ENCODE assay signal across 17 cellular contexts in genomic region chr17:17171186-17171585, GRCh38. TPM values are rescaled to one million over a fixed set of nuclear protein-coding genes. Genes with fewer than 3 reads are reported as not detected.
DNase-seq lines count a peak whose midpoint lies in the region; ATAC-seq and TF ChIP-seq lines count a peak whose summit lies in the region.
"Had no signal": no experiment of that assay in that cellular context is flagged by ENCODE, and none has a peak within 500 bp of the region (broad histone marks: within the 10 kb centered on the region; RNA-seq: fewer than 3 reads in every experiment).

No MANE protein-coding gene starts in this region.

- H3K27ac ChIP-seq in RWPE2 (ENCODE audit: poor library complexity, severe bottlenecking), result peak overlapping the region; percentile 18
- H3K27ac ChIP-seq in epithelial cell of prostate, result peak overlapping the region; percentile 3
- H3K27ac ChIP-seq in spleen, result peak overlapping the region in 5 of 8 donors; percentile 14 to 67 (median 45)
- peak overlapping the region in 1 of 4 donors; percentile 54 for H3K27ac ChIP-seq in tibial nerve
- H3K27ac ChIP-seq in SK-N-SH (ENCODE audit: low read depth in 2 of 2, low read length in 1 of 2), result no peak overlapping the region
- H3K27ac ChIP-seq: neural progenitor cell had no signal

- H3K9me2 ChIP-seq in SK-N-SH, result no peaks in the 10 kb centered on the region

- H3K4me1 ChIP-seq in RWPE2 (ENCODE audit: insufficient read depth, poor library complexity, severe bottlenecking) (peaks cover 2% of the 10 kb centered on the region), spleen (peaks cover 22 to 62% (median 53%) of the 10 kb centered on the region in 6 donors), tibial nerve (peaks cover 0 to 7% (median 0%) of the 10 kb centered on the region in 4 donors), SK-N-SH (ENCODE audit: control insufficient read depth in 1 of 2, insufficient read depth in 2 of 2, low read depth in 1 of 2, low read length in 1 of 2) (no peaks in the 10 kb centered on the region)
- H3K4me1 ChIP-seq: neural progenitor cell had no signal

- intact Hi-C loops in spleen (cut with DNase I; ENCODE audit: low total_unique reads), result loop anchor here (10.0 kb wide), 1 partner anchor 64 kb away; the partner anchor contains the start of gene FLCN

- POLR2A ChIA-PET in SK-N-SH (lab: Yijun Ruan, JAX), result no interaction called here

- CTCF ChIA-PET in SK-N-SH (lab: Yijun Ruan, JAX), result interaction anchor here (1.1 kb wide), 1 partner anchor 173 kb away, joined by 4 read pairs; no protein-coding TSS in a partner anchor

- WGBS in spleen, 5 donors, result 61 to 77% (median 68%) methylated on average over 7 of the region's 7 CpGs
- WGBS in tibial nerve, 2 donors, result 79 to 92% methylated on average over 7 of the region's 7 CpGs
- WGBS in SK-N-SH (ENCODE audit: low lambda C conversion rate), result 93% methylated on average over 7 of the region's 7 CpGs

- H3K9me3 Mint-ChIP-seq in activated naive CD4-positive, alpha-beta T cell treated with anti-CD3 and anti-CD28 coated beads, Interleukin-2, amount 50 U/mL, for 24 hours, result no peaks in the 10 kb centered on the region
- H3K9me3 Mint-ChIP-seq: neural progenitor cell had no signal

- no peaks in the 10 kb centered on the region for H3K79me2 ChIP-seq in SK-N-SH (ENCODE audit: insufficient read depth)

- H3K27me3 ChIP-seq in RWPE2 (ENCODE audit: insufficient read depth, poor library complexity, severe bottlenecking) (no peaks in the 10 kb centered on the region), spleen (replicated peaks in 1 of 7) (no peaks in the 10 kb centered on the region), tibial nerve (no peaks in the 10 kb centered on the region), SK-N-SH (ENCODE audit: insufficient read depth) (no peaks in the 10 kb centered on the region)
- H3K27me3 ChIP-seq: neural progenitor cell had no signal

- H3K9me3 ChIP-seq in RWPE2 (ENCODE audit: severe bottlenecking) (no peaks in the 10 kb centered on the region), spleen (no peaks in the 10 kb centered on the region), tibial nerve (no peaks in the 10 kb centered on the region), SK-N-SH (no peaks in the 10 kb centered on the region)

- no peaks in the 10 kb centered on the region for H3K27me3 Mint-ChIP-seq in activated naive CD4-positive, alpha-beta T cell treated with anti-CD3 and anti-CD28 coated beads, Interleukin-2, amount 50 U/mL, for 24 hours

- TF ChIP-seq POLR2A in spleen (IDR thresholded peaks at IDR 0.05), result no peak
- TF ChIP-seq POLR2A in tibial nerve (IDR thresholded peaks at IDR 0.05), result no peak

- H2AFZ ChIP-seq in SK-N-SH (ENCODE audit: low read depth), result no peak overlapping the region
- H2AFZ ChIP-seq: neural progenitor cell had no signal

- ATAC-seq in RWPE2 (ENCODE audit: low read depth), result no peak
- ATAC-seq: esophagus mucosa had no signal

- no peak overlapping the region for H3K4me2 ChIP-seq in SK-N-SH
- H3K4me2 ChIP-seq: neural progenitor cell had no signal

- no peak overlapping the region for H3K4me3 Mint-ChIP-seq in activated naive CD4-positive, alpha-beta T cell treated with anti-CD3 and anti-CD28 coated beads, Interleukin-2, amount 50 U/mL, for 24 hours
- H3K4me3 Mint-ChIP-seq: neural progenitor cell had no signal

- no peak for TF ChIP-seq RAD21 in SK-N-SH (IDR thresholded peaks at IDR 0.05; ENCODE audit: low read length)

- no peaks in the 10 kb centered on the region for H3F3A ChIP-seq in SK-N-SH (replicated peaks; ENCODE audit: insufficient read depth)

- peaks cover 73% of the 10 kb centered on the region for H3K4me1 Mint-ChIP-seq in activated naive CD4-positive, alpha-beta T cell treated with anti-CD3 and anti-CD28 coated beads, Interleukin-2, amount 50 U/mL, for 24 hours
- H3K4me1 Mint-ChIP-seq: neural progenitor cell had no signal

- no peak overlapping the region for H3K4me3 ChIP-seq in RWPE2 (ENCODE audit: severe bottlenecking)
- no peak overlapping the region for H3K4me3 ChIP-seq in spleen
- no peak overlapping the region for H3K4me3 ChIP-seq in tibial nerve
- no peak overlapping the region for H3K4me3 ChIP-seq in SK-N-SH (ENCODE audit: low read depth in 2 of 2, low read length in 1 of 2)
- H3K4me3 ChIP-seq: neural progenitor cell had no signal

- peaks cover 5% of the 10 kb centered on the region for H3K36me3 Mint-ChIP-seq in activated naive CD4-positive, alpha-beta T cell treated with anti-CD3 and anti-CD28 coated beads, Interleukin-2, amount 50 U/mL, for 24 hours

- TF ChIP-seq EP300 in tibial nerve (IDR thresholded peaks at IDR 0.05) (no peak), SK-N-SH (IDR thresholded peaks at IDR 0.05; ENCODE audit: borderline replicate concordance in 1 of 2, low read depth in 1 of 2, low read length in 1 of 2) (no peak)

- H3K27ac Mint-ChIP-seq in activated naive CD4-positive, alpha-beta T cell treated with anti-CD3 and anti-CD28 coated beads, Interleukin-2, amount 50 U/mL, for 24 hours, result peak overlapping the region; percentile 73

- H4K20me1 ChIP-seq in SK-N-SH (ENCODE audit: insufficient read depth), result no peaks in the 10 kb centered on the region

- H3K9ac ChIP-seq in SK-N-SH, result no peak overlapping the region
- H3K9ac ChIP-seq: neural progenitor cell had no signal

- H3K36me3 ChIP-seq in RWPE2 (ENCODE audit: low read depth), result peaks cover 93% of the 10 kb centered on the region
- peaks cover 0 to 99% (median 85%) of the 10 kb centered on the region in 6 donors for H3K36me3 ChIP-seq in spleen
- H3K36me3 ChIP-seq in tibial nerve, result peaks cover 0 to 94% (median 11%) of the 10 kb centered on the region in 3 donors
- peaks cover 16 to 87% of the 10 kb centered on the region in 2 experiments for H3K36me3 ChIP-seq in SK-N-SH (replicated peaks in 1 of 2; ENCODE audit: control insufficient read depth in 1 of 2, insufficient read depth in 2 of 2, low read length in 1 of 2)
- H3K36me3 ChIP-seq: neural progenitor cell had no signal

- DNase-seq in activated naive CD4-positive, alpha-beta T cell treated with Interleukin-2 at 50 U/mL for 16 hours, result no peak
- no peak for DNase-seq in RWPE2 (ENCODE audit: low spot score)
- DNase-seq in epithelial cell of prostate (ENCODE audit: low read depth, low spot score), result no peak
- DNase-seq in spleen, result no peak
- no peak for DNase-seq in DMS 273 (lab: John Stamatoyannopoulos, UW; ENCODE audit: unreplicated experiment)
- no peak for DNase-seq in tibial nerve (ENCODE audit: low spot score in 2 of 2)
- no peak for DNase-seq in SK-N-SH
- DNase-seq: activated CD8-positive, alpha-beta memory T cell treated with anti-CD3 and anti-CD28 coated beads for 24 hours; activated gamma-delta T cell treated with Interleukin-2 at 50 U/mL for 16 hours; Calu3; dermis blood vessel endothelial cell; NCI-H1417; NCI-H69 had no signal

- TF ChIP-seq CTCF in RWPE2 (IDR thresholded peaks at IDR 0.05; ENCODE audit: poor library complexity, severe bottlenecking), result no peak
- no peak for TF ChIP-seq CTCF in spleen (IDR thresholded peaks at IDR 0.05 in 8 of 11, conservative IDR thresholded peaks at IDR 0.05 in 3 of 11)
- TF ChIP-seq CTCF in tibial nerve (IDR thresholded peaks at IDR 0.05), result no peak
- TF ChIP-seq CTCF in SK-N-SH (IDR thresholded peaks at IDR 0.05), result no peak

TF ChIP-seq in SK-N-SH, 30 proteins besides CTCF, POLR2A, EP300 and RAD21 (continues in another document):
- TF ChIP-seq YY1 (IDR thresholded peaks at IDR 0.05; ENCODE audit: low read depth) (no peak), REST (IDR thresholded peaks at IDR 0.05; ENCODE audit: low read depth, low read length) (no peak), PBX3 (IDR thresholded peaks at IDR 0.05) (no peak), TCF12 (IDR thresholded peaks at IDR 0.05) (no peak), GATA2 (CRISPR knock-in tag; IDR thresholded peaks at IDR 0.05) (no peak), TEAD4 (IDR thresholded peaks at IDR 0.05; ENCODE audit: borderline replicate concordance, insufficient read depth) (no peak), CHD2 (IDR thresholded peaks at IDR 0.05; ENCODE audit: low read length, partially characterized antibody) (no peak), RFX5 (IDR thresholded peaks at IDR 0.05; ENCODE audit: low read length) (no peak), FOXM1 (IDR thresholded peaks at IDR 0.05; ENCODE audit: low read depth) (no peak)

RNA-seq across cellular contexts. Expression of gene PLD6, which starts 34.9 kb away (rescaled TPM):
- total RNA-seq in spleen, result 1 to 10 TPM; 1.4 to 5.6 (median 3.7) TPM
- 1 to 10 TPM; 2.2 to 3.9 (median 3.0) TPM for polyA plus RNA-seq in spleen
- 10 to 100 TPM in 1 of 4 donors, 1 to 10 TPM in 3; 6.0 to 11.1 (median 8.2) TPM for total RNA-seq in tibial nerve
- 3.7 and 4.5 TPM in 2 replicates for polyA plus RNA-seq in SK-N-SH (2012; rRNA removed)
- 4.3 and 4.9 TPM in 2 replicates for polyA plus RNA-seq in SK-N-SH (2012; cell fraction: cytosol; rRNA removed)
- polyA plus RNA-seq in SK-N-SH (2012; cell fraction: nucleus; rRNA removed), result 3.8 and 6.5 TPM in 2 replicates
- total RNA-seq: OCI-LY7 had no signal

Comparison
In these comparisons a context has a peak if more than half of its experiments do, and no peak if none do; other contexts are left out.
1. H3K27ac ChIP-seq: peak in RWPE2 (single experiment), epithelial cell of prostate (single experiment) and spleen (5 of 8); none in SK-N-SH (0 of 2).